8 cellular contexts compared by ENCODE assay signal in genomic region chr14:96797188-96797942, GRCh38. TPM values are rescaled to one million over a fixed set of nuclear protein-coding genes. Genes with fewer than 3 reads are reported as not detected.
A peak's percentile ranks its signal among the peaks of the same experiment; 100 is the strongest.
DNase-seq lines count a peak whose midpoint lies in the region; ATAC-seq and TF ChIP-seq lines count a peak whose summit lies in the region.

A gene with protein sequence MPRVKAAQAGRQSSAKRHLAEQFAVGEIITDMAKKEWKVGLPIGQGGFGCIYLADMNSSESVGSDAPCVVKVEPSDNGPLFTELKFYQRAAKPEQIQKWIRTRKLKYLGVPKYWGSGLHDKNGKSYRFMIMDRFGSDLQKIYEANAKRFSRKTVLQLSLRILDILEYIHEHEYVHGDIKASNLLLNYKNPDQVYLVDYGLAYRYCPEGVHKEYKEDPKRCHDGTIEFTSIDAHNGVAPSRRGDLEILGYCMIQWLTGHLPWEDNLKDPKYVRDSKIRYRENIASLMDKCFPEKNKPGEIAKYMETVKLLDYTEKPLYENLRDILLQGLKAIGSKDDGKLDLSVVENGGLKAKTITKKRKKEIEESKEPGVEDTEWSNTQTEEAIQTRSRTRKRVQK (plus strand): TSS chr14:96797382. CDS start chr14:96833472, 36,090 bp downstream.

- H3K27ac ChIP-seq in esophagus (ENCODE audit: low read depth in 2 of 2, low read length in 1 of 2) = peak within 1 kb of the TSS; percentile 18 to 54

- DNase-seq in DMS79 (lab: John Stamatoyannopoulos, UW) (peak; percentile 98), KG1 (lab: John Stamatoyannopoulos, UW) (peak; percentile 92)
- DNase-seq in activated T-cell treated with anti-CD3 and anti-CD28 coated beads, Interleukin-2, amount 50 U/mL, for 1 hour = peak; percentile 96
- peak; percentile 95 for DNase-seq in stimulated activated CD8-positive, alpha-beta memory T cell treated with anti-CD3 and anti-CD28 coated beads, Interleukin-4, amount 100 ng/mL, for 48 hours

- no peaks in the 10 kb centered on the region for H3K36me3 ChIP-seq in esophagus (ENCODE audit: control insufficient read depth in 2 of 2, insufficient read depth in 2 of 2, low read length in 1 of 2)
- H3K36me3 ChIP-seq in mucosa of stomach (ENCODE audit: control insufficient read depth, insufficient read depth, low read length) = no peaks in the 10 kb centered on the region

- WGBS in esophagus, 2 donors = 0 to 1% methylated on average over 91 to 95 of the region's 95 CpGs

- H3K4me3 ChIP-seq in esophagus (ENCODE audit: low read depth in 1 of 2, low read length in 2 of 2) (peak within 1 kb of the TSS; percentile 78 to 91), mucosa of stomach (ENCODE audit: low read length) (no peak within 1 kb of the TSS)

- H3K9me3 ChIP-seq in esophagus (ENCODE audit: control insufficient read depth in 2 of 2, insufficient read depth in 1 of 2, low read depth in 1 of 2, low read length in 1 of 2) (no peaks in the 10 kb centered on the region), mucosa of stomach (ENCODE audit: control insufficient read depth, low read length) (no peaks in the 10 kb centered on the region)

- H3K9ac ChIP-seq in mucosa of stomach (ENCODE audit: low read length) = peak within 1 kb of the TSS; percentile 52

- peak; percentile 94 for ATAC-seq in GM21737 (IDR thresholded peaks at IDR 0.05; ENCODE audit: unreplicated experiment)

- H3K4me1 ChIP-seq in esophagus (ENCODE audit: control insufficient read depth in 2 of 2, insufficient read depth in 2 of 2, low read length in 1 of 2) = peaks cover 0 to 4% of the 10 kb centered on the region in 2 donors
- H3K4me1 ChIP-seq in mucosa of stomach (ENCODE audit: control insufficient read depth, insufficient read depth, low read length) = peaks cover 4% of the 10 kb centered on the region

- H3K27me3 ChIP-seq in esophagus (ENCODE audit: control insufficient read depth in 1 of 2, insufficient read depth in 2 of 2, low read length in 2 of 2) = no peaks in the 10 kb centered on the region
- H3K27me3 ChIP-seq in mucosa of stomach (ENCODE audit: control insufficient read depth, insufficient read depth, low read length) = no peaks in the 10 kb centered on the region

TF ChIP-seq in PFSK-1, 5 proteins besides CTCF, POLR2A, EP300 and RAD21:
- TF ChIP-seq REST (IDR thresholded peaks at IDR 0.05; ENCODE audit: insufficient read depth in 1 of 2, low read depth in 2 of 2, low read length in 2 of 2) (no peak), TAF1 (IDR thresholded peaks at IDR 0.05; ENCODE audit: borderline replicate concordance, insufficient read depth, low read length) (0 out of 2 replicates have a peak, but pooled peaks have one; percentile 35), POLR2AphosphoS5 (IDR thresholded peaks at IDR 0.05; ENCODE audit: low read depth, low read length) (peak; percentile 62), SIN3A (IDR thresholded peaks at IDR 0.05; ENCODE audit: borderline replicate concordance, insufficient read depth, low read length) (0 out of 2 replicates have a peak, but pooled peaks have one; percentile 49), FOXP2 (optimal IDR thresholded peaks at IDR 0.05; ENCODE audit: borderline replicate concordance, extremely low read depth, extremely low read length, insufficient read depth) (peak; percentile 12)

RNA-seq across cellular contexts. Expression of the gene that starts here (rescaled TPM):
- polyA plus RNA-seq in PFSK-1 (2012; ENCODE audit: insufficient read length, low read depth) = 16.7 TPM
- 10 to 100 TPM in 1 of 2 donors, 1 to 10 TPM in 1; 8.3 to 12.8 TPM for polyA plus RNA-seq in esophagus
